Comparison of ENCODE assay signal across 1 cellular context in genomic region chr6:28758046-28758817, GRCh38.
TF ChIP-seq lines count a peak whose summit lies in the region.

No MANE protein-coding gene starts in this region.

TF ChIP-seq in GM23338, 12 proteins besides CTCF, POLR2A, EP300 and RAD21 (continued from another document):
- TF ChIP-seq ZNF462 (CRISPR knock-in tag; IDR thresholded peaks at IDR 0.05) (no peak), STAT1 (IDR thresholded peaks at IDR 0.05; ENCODE audit: unreplicated experiment) (no peak)
